1 cellular context compared by ENCODE assay signal in the genomic region with DNA sequence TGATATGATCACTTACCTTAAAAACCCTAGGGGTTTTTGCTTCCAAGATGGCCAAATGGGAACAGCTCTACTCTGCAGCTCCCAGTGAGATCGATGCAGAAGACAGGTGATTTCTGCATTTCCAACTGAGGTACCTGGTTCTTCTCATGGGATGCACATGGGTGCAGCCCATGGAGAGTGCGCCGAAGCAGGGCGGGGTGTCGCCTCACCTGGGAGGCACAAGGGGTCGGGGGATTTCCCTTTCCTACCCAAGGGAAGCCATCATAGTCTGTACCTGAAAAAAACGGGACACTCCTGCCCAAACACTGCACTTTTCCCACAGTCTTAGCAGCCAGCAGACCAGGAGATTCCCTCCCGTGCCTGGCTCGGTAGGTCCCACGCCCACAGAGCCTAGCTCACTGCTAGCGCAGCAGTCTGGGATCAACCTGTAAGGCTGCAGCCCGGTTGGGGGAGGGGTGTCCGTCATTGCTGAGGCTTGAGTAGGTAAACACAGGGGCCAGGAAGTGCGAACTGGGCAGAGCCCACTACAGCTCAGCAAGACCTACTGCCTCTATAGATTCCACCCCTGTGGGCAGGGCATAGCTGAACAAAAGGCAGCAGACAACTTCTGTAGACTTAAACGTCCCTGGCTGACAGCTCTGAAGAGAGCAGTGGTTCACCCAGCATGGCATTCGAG.
TF ChIP-seq lines count a peak whose summit lies in the region.

No MANE protein-coding gene starts in this region.

TF ChIP-seq in HepG2, 621 proteins besides CTCF, POLR2A, EP300 and RAD21 (continued from another document and continues in another):
- TF ChIP-seq, protein P1, sequence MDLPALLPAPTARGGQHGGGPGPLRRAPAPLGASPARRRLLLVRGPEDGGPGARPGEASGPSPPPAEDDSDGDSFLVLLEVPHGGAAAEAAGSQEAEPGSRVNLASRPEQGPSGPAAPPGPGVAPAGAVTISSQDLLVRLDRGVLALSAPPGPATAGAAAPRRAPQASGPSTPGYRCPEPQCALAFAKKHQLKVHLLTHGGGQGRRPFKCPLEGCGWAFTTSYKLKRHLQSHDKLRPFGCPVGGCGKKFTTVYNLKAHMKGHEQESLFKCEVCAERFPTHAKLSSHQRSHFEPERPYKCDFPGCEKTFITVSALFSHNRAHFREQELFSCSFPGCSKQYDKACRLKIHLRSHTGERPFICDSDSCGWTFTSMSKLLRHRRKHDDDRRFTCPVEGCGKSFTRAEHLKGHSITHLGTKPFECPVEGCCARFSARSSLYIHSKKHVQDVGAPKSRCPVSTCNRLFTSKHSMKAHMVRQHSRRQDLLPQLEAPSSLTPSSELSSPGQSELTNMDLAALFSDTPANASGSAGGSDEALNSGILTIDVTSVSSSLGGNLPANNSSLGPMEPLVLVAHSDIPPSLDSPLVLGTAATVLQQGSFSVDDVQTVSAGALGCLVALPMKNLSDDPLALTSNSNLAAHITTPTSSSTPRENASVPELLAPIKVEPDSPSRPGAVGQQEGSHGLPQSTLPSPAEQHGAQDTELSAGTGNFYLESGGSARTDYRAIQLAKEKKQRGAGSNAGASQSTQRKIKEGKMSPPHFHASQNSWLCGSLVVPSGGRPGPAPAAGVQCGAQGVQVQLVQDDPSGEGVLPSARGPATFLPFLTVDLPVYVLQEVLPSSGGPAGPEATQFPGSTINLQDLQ (CRISPR knock-in tag; IDR thresholded peaks at IDR 0.05) = no peak
- TF ChIP-seq SCMH1 (CRISPR knock-in tag; IDR thresholded peaks at IDR 0.05; ENCODE audit: borderline replicate concordance) (no peak), POLR2G (IDR thresholded peaks at IDR 0.05; ENCODE audit: low read depth, low read length) (no peak), SRF (IDR thresholded peaks at IDR 0.05; ENCODE audit: low read depth, low read length) (no peak), KLF12 (CRISPR knock-in tag; IDR thresholded peaks at IDR 0.05; ENCODE audit: borderline replicate concordance) (no peak), TOPORS (CRISPR knock-in tag; IDR thresholded peaks at IDR 0.05) (no peak), ZNF724P (CRISPR knock-in tag; IDR thresholded peaks at IDR 0.05; ENCODE audit: borderline replicate concordance) (no peak), RCOR2 (CRISPR knock-in tag; IDR thresholded peaks at IDR 0.05) (0 out of 2 replicates have a peak, but pooled peaks have one; percentile 14), ZNF761 (CRISPR knock-in tag; conservative IDR thresholded peaks at IDR 0.05) (no peak), NR3C1 (CRISPR knock-in tag; IDR thresholded peaks at IDR 0.05) (no peak), ZNF703 (CRISPR knock-in tag; IDR thresholded peaks at IDR 0.05; ENCODE audit: borderline replicate concordance) (no peak), HOXA3 (CRISPR knock-in tag; IDR thresholded peaks at IDR 0.05) (peak; percentile 65; the same call in 1 of the 2 replicates), SOX13 (IDR thresholded peaks at IDR 0.05) (peak; percentile 7; the same call in 1 of the 2 replicates), SOX13 (CRISPR knock-in tag; conservative IDR thresholded peaks at IDR 0.05 in 1 of 2, IDR thresholded peaks at IDR 0.05 in 1 of 2) (peak in 1 of 2 experiments; percentile 73; a peak in 2 of 4 replicates), ZNF607 (CRISPR knock-in tag; IDR thresholded peaks at IDR 0.05; ENCODE audit: borderline replicate concordance) (no peak), ZNF256 (CRISPR knock-in tag; conservative IDR thresholded peaks at IDR 0.05) (no peak), NR2C2 (CRISPR knock-in tag; IDR thresholded peaks at IDR 0.05; ENCODE audit: borderline replicate concordance) (no peak; the same call in 1 of the 2 replicates), MXD4 (CRISPR knock-in tag; IDR thresholded peaks at IDR 0.05) (no peak), MED1 (CRISPR knock-in tag; IDR thresholded peaks at IDR 0.05) (peak; percentile 39; the same call in 1 of the 2 replicates), THAP11 (CRISPR knock-in tag; IDR thresholded peaks at IDR 0.05) (no peak), GATAD1 (CRISPR knock-in tag; IDR thresholded peaks at IDR 0.05) (peak; percentile 47; the same call in 1 of the 2 replicates), SRSF9 (IDR thresholded peaks at IDR 0.05; ENCODE audit: borderline replicate concordance, insufficient read depth, low read depth, low read length, poor library complexity, severe bottlenecking) (no peak), ZNF160 (CRISPR knock-in tag; IDR thresholded peaks at IDR 0.05) (no peak), NR1H2 (CRISPR knock-in tag; IDR thresholded peaks at IDR 0.05; ENCODE audit: borderline replicate concordance, low read depth) (no peak), NFYB (CRISPR knock-in tag; IDR thresholded peaks at IDR 0.05) (no peak), KMT2A (CRISPR knock-in tag; IDR thresholded peaks at IDR 0.05) (no peak), MED13 (CRISPR knock-in tag; IDR thresholded peaks at IDR 0.05) (no peak), ZNF225 (CRISPR knock-in tag; IDR thresholded peaks at IDR 0.05) (no peak), ATF1 (CRISPR knock-in tag; IDR thresholded peaks at IDR 0.05) (no peak), ELF3 (CRISPR knock-in tag; IDR thresholded peaks at IDR 0.05) (peak; percentile 79), YEATS4 (CRISPR knock-in tag; IDR thresholded peaks at IDR 0.05; ENCODE audit: borderline replicate concordance) (no peak), ZNF207 (IDR thresholded peaks at IDR 0.05; ENCODE audit: borderline replicate concordance) (no peak), ZNF331 (CRISPR knock-in tag; IDR thresholded peaks at IDR 0.05) (no peak), GZF1 (CRISPR knock-in tag; IDR thresholded peaks at IDR 0.05) (no peak), ZNF557 (CRISPR knock-in tag; IDR thresholded peaks at IDR 0.05) (no peak), FOXC1 (CRISPR knock-in tag; IDR thresholded peaks at IDR 0.05; ENCODE audit: borderline replicate concordance) (no peak)
- TF ChIP-seq, protein P2, sequence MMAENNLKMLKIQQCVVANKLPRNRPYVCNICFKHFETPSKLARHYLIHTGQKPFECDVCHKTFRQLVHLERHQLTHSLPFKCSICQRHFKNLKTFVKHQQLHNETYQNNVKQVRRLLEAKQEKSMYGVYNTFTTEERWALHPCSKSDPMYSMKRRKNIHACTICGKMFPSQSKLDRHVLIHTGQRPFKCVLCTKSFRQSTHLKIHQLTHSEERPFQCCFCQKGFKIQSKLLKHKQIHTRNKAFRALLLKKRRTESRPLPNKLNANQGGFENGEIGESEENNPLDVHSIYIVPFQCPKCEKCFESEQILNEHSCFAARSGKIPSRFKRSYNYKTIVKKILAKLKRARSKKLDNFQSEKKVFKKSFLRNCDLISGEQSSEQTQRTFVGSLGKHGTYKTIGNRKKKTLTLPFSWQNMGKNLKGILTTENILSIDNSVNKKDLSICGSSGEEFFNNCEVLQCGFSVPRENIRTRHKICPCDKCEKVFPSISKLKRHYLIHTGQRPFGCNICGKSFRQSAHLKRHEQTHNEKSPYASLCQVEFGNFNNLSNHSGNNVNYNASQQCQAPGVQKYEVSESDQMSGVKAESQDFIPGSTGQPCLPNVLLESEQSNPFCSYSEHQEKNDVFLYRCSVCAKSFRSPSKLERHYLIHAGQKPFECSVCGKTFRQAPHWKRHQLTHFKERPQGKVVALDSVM (CRISPR knock-in tag; IDR thresholded peaks at IDR 0.05) = no peak
- TF ChIP-seq, protein P3, sequence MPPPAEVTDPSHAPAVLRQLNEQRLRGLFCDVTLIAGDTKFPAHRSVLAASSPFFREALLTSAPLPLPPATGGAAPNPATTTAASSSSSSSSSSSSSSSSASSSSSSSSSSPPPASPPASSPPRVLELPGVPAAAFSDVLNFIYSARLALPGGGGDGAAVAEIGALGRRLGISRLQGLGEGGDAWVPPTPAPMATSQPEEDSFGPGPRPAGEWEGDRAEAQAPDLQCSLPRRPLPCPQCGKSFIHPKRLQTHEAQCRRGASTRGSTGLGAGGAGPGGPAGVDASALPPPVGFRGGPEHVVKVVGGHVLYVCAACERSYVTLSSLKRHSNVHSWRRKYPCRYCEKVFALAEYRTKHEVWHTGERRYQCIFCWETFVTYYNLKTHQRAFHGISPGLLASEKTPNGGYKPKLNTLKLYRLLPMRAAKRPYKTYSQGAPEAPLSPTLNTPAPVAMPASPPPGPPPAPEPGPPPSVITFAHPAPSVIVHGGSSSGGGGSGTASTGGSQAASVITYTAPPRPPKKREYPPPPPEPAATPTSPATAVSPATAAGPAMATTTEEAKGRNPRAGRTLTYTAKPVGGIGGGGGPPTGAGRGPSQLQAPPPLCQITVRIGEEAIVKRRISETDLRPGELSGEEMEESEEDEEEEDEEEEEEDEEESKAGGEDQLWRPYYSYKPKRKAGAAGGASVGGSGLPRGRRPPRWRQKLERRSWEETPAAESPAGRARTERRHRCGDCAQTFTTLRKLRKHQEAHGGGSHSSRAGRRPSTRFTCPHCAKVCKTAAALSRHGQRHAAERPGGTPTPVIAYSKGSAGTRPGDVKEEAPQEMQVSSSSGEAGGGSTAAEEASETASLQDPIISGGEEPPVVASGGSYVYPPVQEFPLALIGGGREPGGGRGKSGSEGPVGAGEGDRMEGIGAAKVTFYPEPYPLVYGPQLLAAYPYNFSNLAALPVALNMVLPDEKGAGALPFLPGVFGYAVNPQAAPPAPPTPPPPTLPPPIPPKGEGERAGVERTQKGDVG (CRISPR knock-in tag; IDR thresholded peaks at IDR 0.05; ENCODE audit: borderline replicate concordance) = no peak
- TF ChIP-seq, protein P4, sequence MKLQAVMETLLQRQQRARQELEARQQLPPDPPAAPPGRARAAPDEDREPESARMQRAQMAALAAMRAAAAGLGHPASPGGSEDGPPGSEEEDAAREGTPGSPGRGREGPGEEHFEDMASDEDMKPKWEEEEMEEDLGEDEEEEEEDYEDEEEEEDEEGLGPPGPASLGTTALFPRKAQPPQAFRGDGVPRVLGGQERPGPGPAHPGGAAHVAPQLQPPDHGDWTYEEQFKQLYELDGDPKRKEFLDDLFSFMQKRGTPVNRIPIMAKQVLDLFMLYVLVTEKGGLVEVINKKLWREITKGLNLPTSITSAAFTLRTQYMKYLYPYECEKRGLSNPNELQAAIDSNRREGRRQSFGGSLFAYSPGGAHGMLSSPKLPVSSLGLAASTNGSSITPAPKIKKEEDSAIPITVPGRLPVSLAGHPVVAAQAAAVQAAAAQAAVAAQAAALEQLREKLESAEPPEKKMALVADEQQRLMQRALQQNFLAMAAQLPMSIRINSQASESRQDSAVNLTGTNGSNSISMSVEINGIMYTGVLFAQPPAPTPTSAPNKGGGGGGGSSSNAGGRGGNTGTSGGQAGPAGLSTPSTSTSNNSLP (IDR thresholded peaks at IDR 0.05; ENCODE audit: low read depth, low read length) = no peak
- TF ChIP-seq, protein P5, sequence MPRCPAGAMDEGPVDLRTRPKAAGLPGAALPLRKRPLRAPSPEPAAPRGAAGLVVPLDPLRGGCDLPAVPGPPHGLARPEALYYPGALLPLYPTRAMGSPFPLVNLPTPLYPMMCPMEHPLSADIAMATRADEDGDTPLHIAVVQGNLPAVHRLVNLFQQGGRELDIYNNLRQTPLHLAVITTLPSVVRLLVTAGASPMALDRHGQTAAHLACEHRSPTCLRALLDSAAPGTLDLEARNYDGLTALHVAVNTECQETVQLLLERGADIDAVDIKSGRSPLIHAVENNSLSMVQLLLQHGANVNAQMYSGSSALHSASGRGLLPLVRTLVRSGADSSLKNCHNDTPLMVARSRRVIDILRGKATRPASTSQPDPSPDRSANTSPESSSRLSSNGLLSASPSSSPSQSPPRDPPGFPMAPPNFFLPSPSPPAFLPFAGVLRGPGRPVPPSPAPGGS (CRISPR knock-in tag; IDR thresholded peaks at IDR 0.05) = no peak
- TF ChIP-seq, protein P6, sequence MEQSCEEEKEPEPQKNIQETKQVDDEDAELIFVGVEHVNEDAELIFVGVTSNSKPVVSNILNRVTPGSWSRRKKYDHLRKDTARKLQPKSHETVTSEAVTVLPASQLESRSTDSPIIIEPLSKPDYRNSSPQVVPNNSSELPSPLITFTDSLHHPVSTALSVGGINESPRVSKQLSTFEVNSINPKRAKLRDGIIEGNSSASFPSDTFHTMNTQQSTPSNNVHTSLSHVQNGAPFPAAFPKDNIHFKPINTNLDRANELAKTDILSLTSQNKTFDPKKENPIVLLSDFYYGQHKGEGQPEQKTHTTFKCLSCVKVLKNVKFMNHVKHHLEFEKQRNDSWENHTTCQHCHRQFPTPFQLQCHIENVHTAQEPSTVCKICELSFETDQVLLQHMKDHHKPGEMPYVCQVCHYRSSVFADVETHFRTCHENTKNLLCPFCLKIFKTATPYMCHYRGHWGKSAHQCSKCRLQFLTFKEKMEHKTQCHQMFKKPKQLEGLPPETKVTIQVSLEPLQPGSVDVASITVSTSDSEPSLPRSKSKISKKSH (CRISPR knock-in tag; IDR thresholded peaks at IDR 0.05; ENCODE audit: borderline replicate concordance) = peak; percentile 44; the same call in 1 of the 2 replicates
- TF ChIP-seq, protein P7, sequence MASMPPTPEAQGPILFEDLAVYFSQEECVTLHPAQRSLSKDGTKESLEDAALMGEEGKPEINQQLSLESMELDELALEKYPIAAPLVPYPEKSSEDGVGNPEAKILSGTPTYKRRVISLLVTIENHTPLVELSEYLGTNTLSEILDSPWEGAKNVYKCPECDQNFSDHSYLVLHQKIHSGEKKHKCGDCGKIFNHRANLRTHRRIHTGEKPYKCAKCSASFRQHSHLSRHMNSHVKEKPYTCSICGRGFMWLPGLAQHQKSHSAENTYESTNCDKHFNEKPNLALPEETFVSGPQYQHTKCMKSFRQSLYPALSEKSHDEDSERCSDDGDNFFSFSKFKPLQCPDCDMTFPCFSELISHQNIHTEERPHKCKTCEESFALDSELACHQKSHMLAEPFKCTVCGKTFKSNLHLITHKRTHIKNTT (CRISPR knock-in tag; IDR thresholded peaks at IDR 0.05) = no peak
- TF ChIP-seq, protein P8, sequence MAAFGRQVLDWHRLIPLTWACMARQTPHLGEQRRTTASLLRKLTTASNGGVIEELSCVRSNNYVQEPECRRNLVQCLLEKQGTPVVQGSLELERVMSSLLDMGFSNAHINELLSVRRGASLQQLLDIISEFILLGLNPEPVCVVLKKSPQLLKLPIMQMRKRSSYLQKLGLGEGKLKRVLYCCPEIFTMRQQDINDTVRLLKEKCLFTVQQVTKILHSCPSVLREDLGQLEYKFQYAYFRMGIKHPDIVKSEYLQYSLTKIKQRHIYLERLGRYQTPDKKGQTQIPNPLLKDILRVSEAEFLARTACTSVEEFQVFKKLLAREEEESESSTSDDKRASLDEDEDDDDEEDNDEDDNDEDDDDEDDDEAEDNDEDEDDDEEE (CRISPR knock-in tag; IDR thresholded peaks at IDR 0.05) = no peak
- TF ChIP-seq, protein P9, sequence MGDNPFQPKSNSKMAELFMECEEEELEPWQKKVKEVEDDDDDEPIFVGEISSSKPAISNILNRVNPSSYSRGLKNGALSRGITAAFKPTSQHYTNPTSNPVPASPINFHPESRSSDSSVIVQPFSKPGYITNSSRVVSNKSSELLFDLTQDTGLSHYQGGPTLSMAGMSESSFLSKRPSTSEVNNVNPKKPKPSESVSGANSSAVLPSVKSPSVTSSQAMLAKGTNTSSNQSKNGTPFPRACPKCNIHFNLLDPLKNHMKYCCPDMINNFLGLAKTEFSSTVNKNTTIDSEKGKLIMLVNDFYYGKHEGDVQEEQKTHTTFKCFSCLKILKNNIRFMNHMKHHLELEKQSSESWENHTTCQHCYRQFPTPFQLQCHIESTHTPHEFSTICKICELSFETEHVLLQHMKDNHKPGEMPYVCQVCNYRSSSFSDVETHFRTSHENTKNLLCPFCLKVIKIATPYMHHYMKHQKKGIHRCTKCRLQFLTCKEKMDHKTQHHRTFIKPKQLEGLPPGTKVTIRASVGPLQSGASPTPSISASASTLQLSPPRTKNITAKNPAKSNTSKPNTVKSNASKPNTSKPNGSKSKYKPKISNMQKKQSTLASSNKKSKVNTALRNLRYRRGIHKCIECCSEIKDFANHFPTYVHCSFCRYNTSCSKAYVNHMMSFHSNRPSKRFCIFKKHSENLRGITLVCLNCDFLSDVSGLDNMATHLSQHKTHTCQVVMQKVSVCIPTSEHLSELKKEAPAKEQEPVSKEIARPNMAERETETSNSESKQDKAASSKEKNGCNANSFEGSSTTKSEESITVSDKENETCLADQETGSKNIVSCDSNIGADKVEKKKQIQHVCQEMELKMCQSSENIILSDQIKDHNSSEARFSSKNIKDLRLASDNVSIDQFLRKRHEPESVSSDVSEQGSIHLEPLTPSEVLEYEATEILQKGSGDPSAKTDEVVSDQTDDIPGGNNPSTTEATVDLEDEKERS (CRISPR knock-in tag; IDR thresholded peaks at IDR 0.05) = no peak
